In the genomic region with DNA sequence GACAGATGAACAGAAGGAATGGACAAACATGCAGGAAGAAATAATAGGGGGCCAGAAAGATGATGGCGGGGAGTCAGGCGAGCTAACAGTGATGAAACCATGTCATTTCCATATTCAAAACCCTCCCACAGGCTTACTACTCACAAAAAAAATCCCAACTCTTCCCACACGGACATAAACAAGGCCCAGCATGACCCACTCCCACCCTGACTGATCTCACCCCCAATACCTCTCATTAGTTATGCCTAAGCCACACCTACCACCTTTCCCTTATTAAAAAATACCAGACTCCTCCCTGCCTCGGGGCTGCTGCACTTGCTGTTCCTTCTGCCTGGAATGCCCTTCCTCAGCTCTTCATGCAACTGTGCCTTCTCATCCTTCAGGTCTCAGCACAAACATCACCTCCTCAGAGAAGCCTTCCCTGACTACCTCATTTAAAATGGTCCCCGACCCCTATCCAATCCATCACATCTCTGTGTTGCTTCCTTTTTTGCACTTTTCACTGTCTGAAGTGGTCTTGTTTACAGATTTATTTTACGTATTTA, we compare ENCODE assay signal across 12 cellular contexts.
DNase-seq lines count a peak whose midpoint lies in the region; TF ChIP-seq lines count a peak whose summit lies in the region.
"Had no signal": no experiment of that assay in that cellular context is flagged by ENCODE, and none has a peak within 500 bp of the region (broad histone marks: within the 10 kb centered on the region; RNA-seq: fewer than 3 reads in every experiment).

No MANE protein-coding gene starts in this region.

- H3K36me3 ChIP-seq in ascending aorta (peaks cover 28 to 30% of the 10 kb centered on the region in 2 donors), liver (ENCODE audit: control insufficient read depth in 4 of 4, insufficient read depth in 3 of 4, low read depth in 1 of 4, low read length in 3 of 4) (peaks cover 0 to 4% (median 0%) of the 10 kb centered on the region in 4 donors), stomach smooth muscle (ENCODE audit: control insufficient read depth in 2 of 2, insufficient read depth in 2 of 2, low read length in 2 of 2) (peaks cover 0 to 2% of the 10 kb centered on the region in 2 donors), mesendoderm (ENCODE audit: control insufficient read depth, insufficient read depth, low read length) (peaks cover 9% of the 10 kb centered on the region)

- H3K4me1 ChIP-seq in ascending aorta = peaks cover 23 to 41% of the 10 kb centered on the region in 2 donors
- peaks cover 5 to 31% (median 17%) of the 10 kb centered on the region in 4 donors for H3K4me1 ChIP-seq in liver (ENCODE audit: control insufficient read depth in 4 of 4, insufficient read depth in 4 of 4, low read length in 3 of 4)
- H3K4me1 ChIP-seq in stomach smooth muscle (ENCODE audit: control insufficient read depth, insufficient read depth, low read length) = peaks cover 34% of the 10 kb centered on the region
- H3K4me1 ChIP-seq in mesendoderm (ENCODE audit: control insufficient read depth, low read depth, low read length) = peaks cover 9% of the 10 kb centered on the region

- H2BK5ac ChIP-seq in mesendoderm (ENCODE audit: low read length) = no peak overlapping the region

- H2BK15ac ChIP-seq in mesendoderm (replicated peaks; ENCODE audit: low read depth) = no peak overlapping the region

- no peaks in the 10 kb centered on the region for H3K27me3 ChIP-seq in ascending aorta
- H3K27me3 ChIP-seq in liver (ENCODE audit: control insufficient read depth in 4 of 4, insufficient read depth in 4 of 4, low read length in 3 of 4) = no peaks in the 10 kb centered on the region
- no peaks in the 10 kb centered on the region for H3K27me3 ChIP-seq in stomach smooth muscle (ENCODE audit: control insufficient read depth in 1 of 2, insufficient read depth in 2 of 2, low read length in 2 of 2)
- no peaks in the 10 kb centered on the region for H3K27me3 ChIP-seq in mesendoderm (ENCODE audit: insufficient read depth, low read length, poor library complexity)

- H3K4me3 ChIP-seq in HFF-Myc (replicated peaks; ENCODE audit: low read depth, low read length) (peak overlapping the region; percentile 19), ascending aorta (peak overlapping the region in 1 of 2 donors; percentile 43), liver (ENCODE audit: low read depth in 1 of 3, low read length in 3 of 3) (no peak overlapping the region), stomach smooth muscle (ENCODE audit: low read length in 2 of 2) (peak overlapping the region in 1 of 2 donors; percentile 66), mesendoderm (ENCODE audit: low read length) (no peak overlapping the region)

- no peak overlapping the region for H3K18ac ChIP-seq in mesendoderm (ENCODE audit: low read length)

- DNase-seq in HFF-Myc (ENCODE audit: extremely low read depth, low read depth) (no peak), ascending aorta (ENCODE audit: low spot score in 2 of 2) (no peak), GM13976 (ENCODE audit: low spot score) (no peak), mesendoderm (no peak), ureter (ENCODE audit: low spot score) (no peak), AG20443 (ENCODE audit: low spot score) (no peak)
- DNase-seq: activated CD8-positive, alpha-beta memory T cell treated with anti-CD3 and anti-CD28 coated beads, Interleukin-2, amount 10 ng/mL, durations not matched to agents 7 days and 5 days; CD8-positive, alpha-beta memory T cell; SIG-M5; stimulated activated CD4-positive, alpha-beta T cell treated with anti-CD3 and anti-CD28 coated beads, Interleukin-2, amount 100 ng/mL, for 24 hours had no signal

- 79% methylated on average over 6 of the region's 6 CpGs for WGBS in liver
- WGBS in mesendoderm (ENCODE audit: extremely low coverage, insufficient coverage, low lambda C conversion rate) = no CpG with 5 or more reads among the region's 6 CpGs

- no peak overlapping the region for H2BK120ac ChIP-seq in mesendoderm (ENCODE audit: low read depth, low read length)

- no peak overlapping the region for H3K4ac ChIP-seq in mesendoderm (ENCODE audit: low read depth, low read length)

- no peak overlapping the region for H3K56ac ChIP-seq in mesendoderm (ENCODE audit: low read length)

- TF ChIP-seq RAD21 in liver (IDR thresholded peaks at IDR 0.05) = no peak

- H3K9ac ChIP-seq in liver (ENCODE audit: low read depth in 1 of 2, low read length in 2 of 2) (no peak overlapping the region), stomach smooth muscle (ENCODE audit: low read length in 2 of 2) (peak overlapping the region in 1 of 2 donors; percentile 17), mesendoderm (ENCODE audit: low read length) (no peak overlapping the region)

- no peaks in the 10 kb centered on the region for H3K79me1 ChIP-seq in mesendoderm (ENCODE audit: low read length)

- H3K27ac ChIP-seq in ascending aorta = peak overlapping the region; percentile 61 to 77
- H3K27ac ChIP-seq in liver (ENCODE audit: low read depth in 1 of 2, low read length in 2 of 2) = peak overlapping the region; percentile 38 to 45
- peak overlapping the region; percentile 11 for H3K27ac ChIP-seq in stomach smooth muscle (ENCODE audit: low read length)
- no peak overlapping the region for H3K27ac ChIP-seq in mesendoderm (ENCODE audit: low read depth, low read length)

- no peaks in the 10 kb centered on the region for H3K9me3 ChIP-seq in ascending aorta
- H3K9me3 ChIP-seq in liver (ENCODE audit: control insufficient read depth in 4 of 4, low read length in 3 of 4) = no peaks in the 10 kb centered on the region
- H3K9me3 ChIP-seq in stomach smooth muscle (ENCODE audit: control insufficient read depth in 2 of 2, low read length in 2 of 2) = no peaks in the 10 kb centered on the region

- TF ChIP-seq CTCF in HFF-Myc (IDR thresholded peaks at IDR 0.05; ENCODE audit: low read depth, low read length, missing control alignments) (no peak), ascending aorta (IDR thresholded peaks at IDR 0.05) (no peak), liver (IDR thresholded peaks at IDR 0.05; ENCODE audit: low read depth, low read length, missing input control) (no peak), GM13976 (IDR thresholded peaks at IDR 0.05; ENCODE audit: borderline replicate concordance, control extremely low read depth, extremely low read depth, insufficient read depth, missing control alignments) (no peak)

- no peaks in the 10 kb centered on the region for H3K79me2 ChIP-seq in mesendoderm (ENCODE audit: control insufficient read depth, insufficient read depth, low read length)

- no peak overlapping the region for H4K8ac ChIP-seq in mesendoderm (ENCODE audit: low read depth, low read length)

- in situ Hi-C loops in GM13976 (cut with MboI; ENCODE audit: low sequenced_read_pairs, unreplicated experiment) = no loop called here

- no peak overlapping the region for H3K4me2 ChIP-seq in mesendoderm (ENCODE audit: low read length)

- no peak overlapping the region for H3K23ac ChIP-seq in mesendoderm (ENCODE audit: low read length)

- intact Hi-C loops in ascending aorta (cut with DNase I) = loop anchor here (2.0 to 5.0 kb wide), 4 partner anchors 15 to 125 kb away; no protein-coding TSS in a partner anchor

- no peak overlapping the region for H2AK5ac ChIP-seq in mesendoderm (ENCODE audit: low read length)

- H4K5ac ChIP-seq in mesendoderm (ENCODE audit: low read length) = no peak overlapping the region

TF ChIP-seq in liver, 16 proteins besides CTCF, POLR2A, EP300 and RAD21:
- TF ChIP-seq TAF1 (conservative IDR thresholded peaks at IDR 0.05) (no peak), HNF4A (conservative IDR thresholded peaks at IDR 0.05) (no peak)
